ENCODE assay signal across 13 cellular contexts in the genomic region with DNA sequence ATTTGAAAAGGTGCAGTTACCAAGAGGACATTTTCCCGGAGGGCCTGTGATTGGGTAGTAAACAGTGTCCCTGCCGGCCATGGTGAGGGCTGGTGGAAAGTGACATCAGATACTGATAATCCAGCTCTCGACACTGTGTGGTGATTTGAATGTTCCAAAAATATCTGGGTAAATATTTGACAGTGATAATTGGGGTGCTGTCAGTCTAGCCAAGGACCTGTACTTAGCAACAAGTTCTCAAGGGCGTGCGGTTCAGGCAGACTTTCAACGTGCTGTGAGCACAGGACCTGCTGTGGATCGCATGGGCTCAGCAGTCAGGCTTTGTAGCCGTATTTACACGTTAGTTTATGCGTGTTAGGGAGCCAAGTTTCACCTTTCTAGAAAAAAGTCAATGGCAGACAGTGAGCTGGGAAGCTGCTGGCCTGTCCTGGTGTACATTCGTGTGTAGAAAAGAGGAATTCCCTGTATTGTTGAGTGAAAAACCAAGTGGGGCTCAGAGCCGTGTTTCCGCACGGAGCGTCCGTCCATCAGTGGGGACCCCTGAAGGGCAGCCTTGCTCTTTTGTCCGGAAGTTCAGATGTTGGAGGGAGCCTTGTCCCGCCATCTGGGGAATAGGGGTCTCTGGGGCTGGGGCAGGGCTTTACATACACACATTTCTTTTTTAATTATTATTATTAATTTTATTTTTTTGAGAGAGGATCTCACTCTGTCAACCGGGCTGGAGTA.
"Had no signal": no experiment of that assay in that cellular context is flagged by ENCODE, and none has a peak within 500 bp of the region (broad histone marks: within the 10 kb centered on the region; RNA-seq: fewer than 3 reads in every experiment).

No MANE protein-coding gene starts in this region.

- H3K9me3 ChIP-seq: ovary, transverse colon had no signal

- H3K27ac ChIP-seq: ovary, skin epidermis, transverse colon had no signal

- H3K36me3 ChIP-seq: ovary had no signal

- H3K4me3 ChIP-seq: ovary, skin epidermis, transverse colon had no signal

- H3K4me1 ChIP-seq: transverse colon had no signal

- DNase-seq: activated CD4-positive, alpha-beta T cell treated with anti-CD3 and anti-CD28 coated beads for 1 hour; activated CD4-positive, alpha-beta T cell treated with anti-CD3 and anti-CD28 coated beads, Interleukin-2, amount 50 U/mL, for 48 hours; activated naive CD8-positive, alpha-beta T cell treated with anti-CD3 and anti-CD28 coated beads, Interleukin-2, amount 10 ng/mL, durations not matched to agents 7 days and 5 days; activated T-cell treated with anti-CD3 and anti-CD28 coated beads, Interleukin-2, amount 50 U/mL, for 72 hours; dermis blood vessel endothelial cell; endodermal cell; erythroblast; hypothalamus; left colon; T-helper 9 cell; transverse colon had no signal

- H3K27me3 ChIP-seq: ovary, transverse colon had no signal

- ATAC-seq: activated T-cell treated with anti-CD3 and anti-CD28 coated beads, Interleukin-2, amount 50 U/mL, for 72 hours; left colon had no signal
